ENCODE assay signal across 8 cellular contexts in genomic region chr7:26398436-26399308, GRCh38.
DNase-seq lines count a peak whose midpoint lies in the region; ATAC-seq and TF ChIP-seq lines count a peak whose summit lies in the region.

No MANE protein-coding gene starts in this region.

- H3K9me3 Mint-ChIP-seq in GM23338, result no peaks in the 10 kb centered on the region; the same call in 2 of the 3 replicates

- ATAC-seq in GM23338, result peak; percentile 86

- H3K36me3 ChIP-seq in GM23338 (ENCODE audit: insufficient read depth), result no peaks in the 10 kb centered on the region
- H3K36me3 ChIP-seq in KMS-11 (ENCODE audit: insufficient read depth), result no peaks in the 10 kb centered on the region

- TF ChIP-seq CTCF in GM10266 (IDR thresholded peaks at IDR 0.05; ENCODE audit: control insufficient read depth, insufficient read depth, low read depth, missing control alignments), result no peak
- no peak for TF ChIP-seq CTCF in GM23338 (conservative IDR thresholded peaks at IDR 0.05; ENCODE audit: low read depth in 2 of 2)
- no peak for TF ChIP-seq CTCF in KMS-11 (conservative IDR thresholded peaks at IDR 0.05; ENCODE audit: low read depth, low read length)
- TF ChIP-seq CTCF in astrocyte of the spinal cord (IDR thresholded peaks at IDR 0.05; ENCODE audit: low read depth, low read length), result no peak

- H3K27me3 ChIP-seq in GM23338 (ENCODE audit: insufficient read depth), result no peaks in the 10 kb centered on the region
- no peaks in the 10 kb centered on the region for H3K27me3 ChIP-seq in KMS-11 (ENCODE audit: insufficient read depth, low read depth)

- H3K79me2 ChIP-seq in GM23338 (replicated peaks; ENCODE audit: insufficient read depth) (no peaks in the 10 kb centered on the region), KMS-11 (ENCODE audit: insufficient read depth, low read depth) (no peaks in the 10 kb centered on the region)

- peak overlapping the region; percentile 89 for H3K4me3 Mint-ChIP-seq in GM23338

- H3F3A ChIP-seq in GM23338 (replicated peaks; ENCODE audit: low read depth), result peaks cover 3% of the 10 kb centered on the region; the same call in 1 of the 2 replicates

- peaks cover 22% of the 10 kb centered on the region for H3K4me1 Mint-ChIP-seq in GM23338

- peaks cover 14% of the 10 kb centered on the region for H3K27me3 Mint-ChIP-seq in GM23338 (ENCODE audit: insufficient read depth, low read depth, poor library complexity)

- H3K9ac ChIP-seq in KMS-11, result peak overlapping the region; percentile 69

- DNase-seq in GM10266 (ENCODE audit: extremely low spot score) (peak; percentile 89), GM23338 (ENCODE audit: low spot score) (peak; percentile 83), SIG-M5 (lab: John Stamatoyannopoulos, UW) (peak; percentile 79), astrocyte of the spinal cord (ENCODE audit: low read depth, low spot score) (peak; percentile 13), retina (peak; percentile 97), T1000 (lab: John Stamatoyannopoulos, UW) (no peak)

- peak overlapping the region; percentile 73; the same call in 1 of the 2 replicates for H3K27ac Mint-ChIP-seq in GM23338

- H3K36me3 Mint-ChIP-seq in GM23338 (ENCODE audit: low read depth), result no peaks in the 10 kb centered on the region; the same call in 2 of the 3 replicates

- H2AFZ ChIP-seq in GM23338 (peak overlapping the region; percentile 97), KMS-11 (ENCODE audit: low read depth) (peak overlapping the region; percentile 92)

- in situ Hi-C loops in astrocyte of the spinal cord (cut with HindIII; ENCODE audit: low sequenced_read_pairs), result loop anchor here (25.0 kb wide), 1 partner anchor 764 kb away; the partner anchor contains the start of genes HOXA10, HOXA3, HOXA7 and HOXA9

- no peaks in the 10 kb centered on the region for H3K9me2 ChIP-seq in GM23338 (ENCODE audit: insufficient read depth)

- peak overlapping the region; percentile 84 for H3K4me3 ChIP-seq in GM23338
- H3K4me3 ChIP-seq in KMS-11 (IDR thresholded peaks at IDR 0.05; ENCODE audit: insufficient read depth, low read depth, low read length), result peak overlapping the region; percentile 43
- H3K4me3 ChIP-seq in astrocyte of the spinal cord (ENCODE audit: low read depth, low read length), result peak overlapping the region; percentile 49
- H3K4me3 ChIP-seq in iPS-11a (ENCODE audit: low read depth, low read length), result peak overlapping the region; percentile 69

- peak overlapping the region; percentile 94 for H3K4me2 ChIP-seq in GM23338
- H3K4me2 ChIP-seq in KMS-11, result peak overlapping the region; percentile 73

- peaks cover 18% of the 10 kb centered on the region for H3K4me1 ChIP-seq in GM23338 (ENCODE audit: insufficient read depth)
- H3K4me1 ChIP-seq in KMS-11 (ENCODE audit: low read depth, poor library complexity, severe bottlenecking), result peaks cover 25% of the 10 kb centered on the region

- H4K20me1 ChIP-seq in GM23338 (replicated peaks; ENCODE audit: insufficient read depth) (no peaks in the 10 kb centered on the region), KMS-11 (ENCODE audit: insufficient read depth) (no peaks in the 10 kb centered on the region)

- H3K27ac ChIP-seq in GM23338 (ENCODE audit: low read depth), result peak overlapping the region; percentile 78
- peak overlapping the region; percentile 80 for H3K27ac ChIP-seq in KMS-11

TF ChIP-seq in GM23338, 12 proteins besides CTCF, POLR2A, EP300 and RAD21:
- TF ChIP-seq POLR2AphosphoS5 (IDR thresholded peaks at IDR 0.05; ENCODE audit: low read depth) (no peak), NANOG (IDR thresholded peaks at IDR 0.05; ENCODE audit: borderline replicate concordance) (no peak), STAT1 (IDR thresholded peaks at IDR 0.05; ENCODE audit: unreplicated experiment) (no peak), REST (IDR thresholded peaks at IDR 0.05; ENCODE audit: unreplicated experiment) (no peak), ZNF462 (CRISPR knock-in tag; IDR thresholded peaks at IDR 0.05) (no peak), CREB1 (CRISPR knock-in tag; IDR thresholded peaks at IDR 0.05; ENCODE audit: low read depth) (0 out of 2 replicates have a peak, but pooled peaks have one; percentile 14), EZH2phosphoT487 (IDR thresholded peaks at IDR 0.05; ENCODE audit: unreplicated experiment) (no peak), JUNB (IDR thresholded peaks at IDR 0.05; ENCODE audit: unreplicated experiment) (no peak)
